ENCODE assay signal across 1 cellular context in the genomic region with DNA sequence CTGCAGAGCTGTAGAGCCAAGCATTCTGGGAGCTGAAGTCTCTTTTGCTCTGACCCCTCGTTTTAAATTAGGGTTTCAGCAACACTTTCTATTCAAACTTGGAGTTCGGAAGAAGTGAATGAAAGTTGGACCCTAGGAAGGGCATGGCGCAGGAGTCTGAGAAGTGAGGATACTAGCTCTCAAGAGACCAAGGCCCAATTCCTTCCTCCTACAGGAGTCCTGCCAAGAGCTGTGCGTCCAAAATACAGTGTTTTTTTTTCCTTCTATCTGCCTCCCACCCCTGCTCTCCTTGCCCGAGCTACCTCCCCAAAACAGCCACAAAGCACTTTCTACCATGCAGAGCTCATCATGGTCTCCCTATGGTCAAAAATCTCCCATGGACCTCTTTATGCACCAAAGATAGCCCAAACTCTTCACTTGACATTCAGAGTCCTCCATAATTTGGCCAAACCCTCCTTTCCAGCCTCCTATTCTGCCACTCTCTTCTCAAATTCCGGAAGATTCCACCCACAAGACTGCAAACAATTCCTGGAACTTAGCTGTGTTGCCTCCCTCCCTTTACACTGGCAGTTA.
TF ChIP-seq lines count a peak whose summit lies in the region.

No MANE protein-coding gene starts in this region.

TF ChIP-seq in K562, 482 proteins besides CTCF, POLR2A, EP300 and RAD21 (continued from another document and continues in another):
- TF ChIP-seq, protein P1, sequence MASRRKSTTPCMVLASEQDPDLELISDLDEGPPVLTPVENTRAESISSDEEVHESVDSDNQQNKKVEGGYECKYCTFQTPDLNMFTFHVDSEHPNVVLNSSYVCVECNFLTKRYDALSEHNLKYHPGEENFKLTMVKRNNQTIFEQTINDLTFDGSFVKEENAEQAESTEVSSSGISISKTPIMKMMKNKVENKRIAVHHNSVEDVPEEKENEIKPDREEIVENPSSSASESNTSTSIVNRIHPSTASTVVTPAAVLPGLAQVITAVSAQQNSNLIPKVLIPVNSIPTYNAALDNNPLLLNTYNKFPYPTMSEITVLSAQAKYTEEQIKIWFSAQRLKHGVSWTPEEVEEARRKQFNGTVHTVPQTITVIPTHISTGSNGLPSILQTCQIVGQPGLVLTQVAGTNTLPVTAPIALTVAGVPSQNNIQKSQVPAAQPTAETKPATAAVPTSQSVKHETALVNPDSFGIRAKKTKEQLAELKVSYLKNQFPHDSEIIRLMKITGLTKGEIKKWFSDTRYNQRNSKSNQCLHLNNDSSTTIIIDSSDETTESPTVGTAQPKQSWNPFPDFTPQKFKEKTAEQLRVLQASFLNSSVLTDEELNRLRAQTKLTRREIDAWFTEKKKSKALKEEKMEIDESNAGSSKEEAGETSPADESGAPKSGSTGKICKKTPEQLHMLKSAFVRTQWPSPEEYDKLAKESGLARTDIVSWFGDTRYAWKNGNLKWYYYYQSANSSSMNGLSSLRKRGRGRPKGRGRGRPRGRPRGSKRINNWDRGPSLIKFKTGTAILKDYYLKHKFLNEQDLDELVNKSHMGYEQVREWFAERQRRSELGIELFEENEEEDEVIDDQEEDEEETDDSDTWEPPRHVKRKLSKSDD (conservative IDR thresholded peaks at IDR 0.05; ENCODE audit: low read length), result no peak
- TF ChIP-seq, protein P2, sequence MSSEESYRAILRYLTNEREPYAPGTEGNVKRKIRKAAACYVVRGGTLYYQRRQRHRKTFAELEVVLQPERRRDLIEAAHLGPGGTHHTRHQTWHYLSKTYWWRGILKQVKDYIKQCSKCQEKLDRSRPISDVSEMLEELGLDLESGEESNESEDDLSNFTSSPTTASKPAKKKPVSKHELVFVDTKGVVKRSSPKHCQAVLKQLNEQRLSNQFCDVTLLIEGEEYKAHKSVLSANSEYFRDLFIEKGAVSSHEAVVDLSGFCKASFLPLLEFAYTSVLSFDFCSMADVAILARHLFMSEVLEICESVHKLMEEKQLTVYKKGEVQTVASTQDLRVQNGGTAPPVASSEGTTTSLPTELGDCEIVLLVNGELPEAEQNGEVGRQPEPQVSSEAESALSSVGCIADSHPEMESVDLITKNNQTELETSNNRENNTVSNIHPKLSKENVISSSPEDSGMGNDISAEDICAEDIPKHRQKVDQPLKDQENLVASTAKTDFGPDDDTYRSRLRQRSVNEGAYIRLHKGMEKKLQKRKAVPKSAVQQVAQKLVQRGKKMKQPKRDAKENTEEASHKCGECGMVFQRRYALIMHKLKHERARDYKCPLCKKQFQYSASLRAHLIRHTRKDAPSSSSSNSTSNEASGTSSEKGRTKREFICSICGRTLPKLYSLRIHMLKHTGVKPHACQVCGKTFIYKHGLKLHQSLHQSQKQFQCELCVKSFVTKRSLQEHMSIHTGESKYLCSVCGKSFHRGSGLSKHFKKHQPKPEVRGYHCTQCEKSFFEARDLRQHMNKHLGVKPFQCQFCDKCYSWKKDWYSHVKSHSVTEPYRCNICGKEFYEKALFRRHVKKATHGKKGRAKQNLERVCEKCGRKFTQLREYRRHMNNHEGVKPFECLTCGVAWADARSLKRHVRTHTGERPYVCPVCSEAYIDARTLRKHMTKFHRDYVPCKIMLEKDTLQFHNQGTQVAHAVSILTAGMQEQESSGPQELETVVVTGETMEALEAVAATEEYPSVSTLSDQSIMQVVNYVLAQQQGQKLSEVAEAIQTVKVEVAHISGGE (CRISPR knock-in tag; IDR thresholded peaks at IDR 0.05), result no peak
- TF ChIP-seq RBM34 (IDR thresholded peaks at IDR 0.05; ENCODE audit: borderline replicate concordance, insufficient read depth, low read length) (no peak), RBBP5 (IDR thresholded peaks at IDR 0.05; ENCODE audit: borderline replicate concordance, insufficient read depth, low read length, poor library complexity, severe bottlenecking) (peak; percentile 8), ZNF124 (CRISPR knock-in tag; IDR thresholded peaks at IDR 0.05) (no peak), RBM22 (IDR thresholded peaks at IDR 0.05; ENCODE audit: low read depth, low read length, poor library complexity, severe bottlenecking) (no peak), ZBTB1 (CRISPR knock-in tag; IDR thresholded peaks at IDR 0.05; ENCODE audit: borderline replicate concordance, low read depth) (no peak), NCOA1 (IDR thresholded peaks at IDR 0.05; ENCODE audit: low read depth) (no peak), KHSRP (IDR thresholded peaks at IDR 0.05) (no peak), NCOA4 (IDR thresholded peaks at IDR 0.05; ENCODE audit: partially characterized antibody) (no peak), PHF20 (IDR thresholded peaks at IDR 0.05; ENCODE audit: partially characterized antibody) (no peak), ZFP1 (CRISPR knock-in tag; IDR thresholded peaks at IDR 0.05) (no peak), CREM (IDR thresholded peaks at IDR 0.05; ENCODE audit: low read depth) (no peak), NR4A1 (CRISPR knock-in tag; IDR thresholded peaks at IDR 0.05) (no peak), NR4A1 (tag; IDR thresholded peaks at IDR 0.05) (0 out of 2 replicates have a peak, but pooled peaks have one; percentile 46), NCOR1 (IDR thresholded peaks at IDR 0.05) (no peak), NRF1 (conservative IDR thresholded peaks at IDR 0.05 in 1 of 2, IDR thresholded peaks at IDR 0.05 in 1 of 2) (peak; percentile 5 to 9; a peak in 2 of 4 replicates), ZNF133 (CRISPR knock-in tag; IDR thresholded peaks at IDR 0.05) (no peak), ESRRB (CRISPR knock-in tag; IDR thresholded peaks at IDR 0.05; ENCODE audit: borderline replicate concordance) (no peak), TGIF2 (CRISPR knock-in tag; IDR thresholded peaks at IDR 0.05) (no peak), HDAC8 (tag; IDR thresholded peaks at IDR 0.05) (no peak), MAFG (tag; conservative IDR thresholded peaks at IDR 0.05) (no peak), DIDO1 (tag; IDR thresholded peaks at IDR 0.05; ENCODE audit: low read depth) (no peak), FOXA3 (CRISPR knock-in tag; conservative IDR thresholded peaks at IDR 0.05 in 1 of 2, IDR thresholded peaks at IDR 0.05 in 1 of 2) (0 out of 4 replicates have a peak, but pooled peaks of 1 of the 2 experiments have one; percentile 12), CHD1 (IDR thresholded peaks at IDR 0.05; ENCODE audit: low read length) (no peak), KLF10 (CRISPR knock-in tag; IDR thresholded peaks at IDR 0.05) (no peak), MCM5 (IDR thresholded peaks at IDR 0.05; ENCODE audit: low read depth) (no peak)
- TF ChIP-seq, protein P3, sequence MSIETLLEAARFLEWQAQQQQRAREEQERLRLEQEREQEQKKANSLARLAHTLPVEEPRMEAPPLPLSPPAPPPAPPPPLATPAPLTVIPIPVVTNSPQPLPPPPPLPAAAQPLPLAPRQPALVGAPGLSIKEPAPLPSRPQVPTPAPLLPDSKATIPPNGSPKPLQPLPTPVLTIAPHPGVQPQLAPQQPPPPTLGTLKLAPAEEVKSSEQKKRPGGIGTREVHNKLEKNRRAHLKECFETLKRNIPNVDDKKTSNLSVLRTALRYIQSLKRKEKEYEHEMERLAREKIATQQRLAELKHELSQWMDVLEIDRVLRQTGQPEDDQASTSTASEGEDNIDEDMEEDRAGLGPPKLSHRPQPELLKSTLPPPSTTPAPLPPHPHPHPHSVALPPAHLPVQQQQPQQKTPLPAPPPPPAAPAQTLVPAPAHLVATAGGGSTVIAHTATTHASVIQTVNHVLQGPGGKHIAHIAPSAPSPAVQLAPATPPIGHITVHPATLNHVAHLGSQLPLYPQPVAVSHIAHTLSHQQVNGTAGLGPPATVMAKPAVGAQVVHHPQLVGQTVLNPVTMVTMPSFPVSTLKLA (conservative IDR thresholded peaks at IDR 0.05), result 0 out of 4 replicates have a peak, but pooled peaks of 1 of the 2 experiments have one; percentile 1
- TF ChIP-seq, protein P4, sequence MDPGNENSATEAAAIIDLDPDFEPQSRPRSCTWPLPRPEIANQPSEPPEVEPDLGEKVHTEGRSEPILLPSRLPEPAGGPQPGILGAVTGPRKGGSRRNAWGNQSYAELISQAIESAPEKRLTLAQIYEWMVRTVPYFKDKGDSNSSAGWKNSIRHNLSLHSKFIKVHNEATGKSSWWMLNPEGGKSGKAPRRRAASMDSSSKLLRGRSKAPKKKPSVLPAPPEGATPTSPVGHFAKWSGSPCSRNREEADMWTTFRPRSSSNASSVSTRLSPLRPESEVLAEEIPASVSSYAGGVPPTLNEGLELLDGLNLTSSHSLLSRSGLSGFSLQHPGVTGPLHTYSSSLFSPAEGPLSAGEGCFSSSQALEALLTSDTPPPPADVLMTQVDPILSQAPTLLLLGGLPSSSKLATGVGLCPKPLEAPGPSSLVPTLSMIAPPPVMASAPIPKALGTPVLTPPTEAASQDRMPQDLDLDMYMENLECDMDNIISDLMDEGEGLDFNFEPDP (CRISPR knock-in tag; IDR thresholded peaks at IDR 0.05), result no peak
- TF ChIP-seq, protein P5, sequence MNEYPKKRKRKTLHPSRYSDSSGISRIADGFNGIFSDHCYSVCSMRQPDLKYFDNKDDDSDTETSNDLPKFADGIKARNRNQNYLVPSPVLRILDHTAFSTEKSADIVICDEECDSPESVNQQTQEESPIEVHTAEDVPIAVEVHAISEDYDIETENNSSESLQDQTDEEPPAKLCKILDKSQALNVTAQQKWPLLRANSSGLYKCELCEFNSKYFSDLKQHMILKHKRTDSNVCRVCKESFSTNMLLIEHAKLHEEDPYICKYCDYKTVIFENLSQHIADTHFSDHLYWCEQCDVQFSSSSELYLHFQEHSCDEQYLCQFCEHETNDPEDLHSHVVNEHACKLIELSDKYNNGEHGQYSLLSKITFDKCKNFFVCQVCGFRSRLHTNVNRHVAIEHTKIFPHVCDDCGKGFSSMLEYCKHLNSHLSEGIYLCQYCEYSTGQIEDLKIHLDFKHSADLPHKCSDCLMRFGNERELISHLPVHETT (CRISPR knock-in tag; conservative IDR thresholded peaks at IDR 0.05 in 1 of 2, IDR thresholded peaks at IDR 0.05 in 1 of 2), result no peak; a peak in 1 of 4 replicates
- TF ChIP-seq, protein P6, sequence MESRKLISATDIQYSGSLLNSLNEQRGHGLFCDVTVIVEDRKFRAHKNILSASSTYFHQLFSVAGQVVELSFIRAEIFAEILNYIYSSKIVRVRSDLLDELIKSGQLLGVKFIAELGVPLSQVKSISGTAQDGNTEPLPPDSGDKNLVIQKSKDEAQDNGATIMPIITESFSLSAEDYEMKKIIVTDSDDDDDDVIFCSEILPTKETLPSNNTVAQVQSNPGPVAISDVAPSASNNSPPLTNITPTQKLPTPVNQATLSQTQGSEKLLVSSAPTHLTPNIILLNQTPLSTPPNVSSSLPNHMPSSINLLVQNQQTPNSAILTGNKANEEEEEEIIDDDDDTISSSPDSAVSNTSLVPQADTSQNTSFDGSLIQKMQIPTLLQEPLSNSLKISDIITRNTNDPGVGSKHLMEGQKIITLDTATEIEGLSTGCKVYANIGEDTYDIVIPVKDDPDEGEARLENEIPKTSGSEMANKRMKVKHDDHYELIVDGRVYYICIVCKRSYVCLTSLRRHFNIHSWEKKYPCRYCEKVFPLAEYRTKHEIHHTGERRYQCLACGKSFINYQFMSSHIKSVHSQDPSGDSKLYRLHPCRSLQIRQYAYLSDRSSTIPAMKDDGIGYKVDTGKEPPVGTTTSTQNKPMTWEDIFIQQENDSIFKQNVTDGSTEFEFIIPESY (CRISPR knock-in tag; IDR thresholded peaks at IDR 0.05), result no peak
- TF ChIP-seq, protein P7, sequence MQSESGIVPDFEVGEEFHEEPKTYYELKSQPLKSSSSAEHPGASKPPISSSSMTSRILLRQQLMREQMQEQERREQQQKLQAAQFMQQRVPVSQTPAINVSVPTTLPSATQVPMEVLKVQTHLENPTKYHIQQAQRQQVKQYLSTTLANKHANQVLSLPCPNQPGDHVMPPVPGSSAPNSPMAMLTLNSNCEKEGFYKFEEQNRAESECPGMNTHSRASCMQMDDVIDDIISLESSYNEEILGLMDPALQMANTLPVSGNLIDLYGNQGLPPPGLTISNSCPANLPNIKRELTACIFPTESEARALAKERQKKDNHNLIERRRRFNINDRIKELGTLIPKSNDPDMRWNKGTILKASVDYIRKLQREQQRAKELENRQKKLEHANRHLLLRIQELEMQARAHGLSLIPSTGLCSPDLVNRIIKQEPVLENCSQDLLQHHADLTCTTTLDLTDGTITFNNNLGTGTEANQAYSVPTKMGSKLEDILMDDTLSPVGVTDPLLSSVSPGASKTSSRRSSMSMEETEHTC (IDR thresholded peaks at IDR 0.05), result no peak
- TF ChIP-seq, protein P8, sequence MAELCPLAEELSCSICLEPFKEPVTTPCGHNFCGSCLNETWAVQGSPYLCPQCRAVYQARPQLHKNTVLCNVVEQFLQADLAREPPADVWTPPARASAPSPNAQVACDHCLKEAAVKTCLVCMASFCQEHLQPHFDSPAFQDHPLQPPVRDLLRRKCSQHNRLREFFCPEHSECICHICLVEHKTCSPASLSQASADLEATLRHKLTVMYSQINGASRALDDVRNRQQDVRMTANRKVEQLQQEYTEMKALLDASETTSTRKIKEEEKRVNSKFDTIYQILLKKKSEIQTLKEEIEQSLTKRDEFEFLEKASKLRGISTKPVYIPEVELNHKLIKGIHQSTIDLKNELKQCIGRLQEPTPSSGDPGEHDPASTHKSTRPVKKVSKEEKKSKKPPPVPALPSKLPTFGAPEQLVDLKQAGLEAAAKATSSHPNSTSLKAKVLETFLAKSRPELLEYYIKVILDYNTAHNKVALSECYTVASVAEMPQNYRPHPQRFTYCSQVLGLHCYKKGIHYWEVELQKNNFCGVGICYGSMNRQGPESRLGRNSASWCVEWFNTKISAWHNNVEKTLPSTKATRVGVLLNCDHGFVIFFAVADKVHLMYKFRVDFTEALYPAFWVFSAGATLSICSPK (IDR thresholded peaks at IDR 0.05; ENCODE audit: borderline replicate concordance), result no peak
- TF ChIP-seq, protein P9, sequence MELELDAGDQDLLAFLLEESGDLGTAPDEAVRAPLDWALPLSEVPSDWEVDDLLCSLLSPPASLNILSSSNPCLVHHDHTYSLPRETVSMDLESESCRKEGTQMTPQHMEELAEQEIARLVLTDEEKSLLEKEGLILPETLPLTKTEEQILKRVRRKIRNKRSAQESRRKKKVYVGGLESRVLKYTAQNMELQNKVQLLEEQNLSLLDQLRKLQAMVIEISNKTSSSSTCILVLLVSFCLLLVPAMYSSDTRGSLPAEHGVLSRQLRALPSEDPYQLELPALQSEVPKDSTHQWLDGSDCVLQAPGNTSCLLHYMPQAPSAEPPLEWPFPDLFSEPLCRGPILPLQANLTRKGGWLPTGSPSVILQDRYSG (tag; conservative IDR thresholded peaks at IDR 0.05; ENCODE audit: low read depth), result 0 out of 2 replicates have a peak, but pooled peaks have one; percentile 39
